8 cellular contexts compared by ENCODE assay signal in genomic region chr1:48470506-48470905, GRCh38. TPM values are rescaled to one million over a fixed set of nuclear protein-coding genes. Genes with fewer than 3 reads are reported as not detected.
A peak's percentile ranks its signal among the peaks of the same experiment; 100 is the strongest.
DNase-seq lines count a peak whose midpoint lies in the region; ATAC-seq and TF ChIP-seq lines count a peak whose summit lies in the region.

No MANE protein-coding gene starts in this region.

- no peaks in the 10 kb centered on the region for H3K27me3 ChIP-seq in smooth muscle cell (ENCODE audit: low read depth)

- no peak overlapping the region for H3K9ac ChIP-seq in smooth muscle cell (ENCODE audit: low read depth)

- H3K36me3 ChIP-seq in smooth muscle cell (ENCODE audit: low read depth): no peaks in the 10 kb centered on the region

- H2AFZ ChIP-seq in smooth muscle cell (ENCODE audit: low read depth): no peak overlapping the region

- no peak for ATAC-seq in HG03432 (IDR thresholded peaks at IDR 0.05; ENCODE audit: unreplicated experiment)
- ATAC-seq in GM18870 (IDR thresholded peaks at IDR 0.05; ENCODE audit: unreplicated experiment): no peak

- peaks cover 9% of the 10 kb centered on the region for H3F3A ChIP-seq in smooth muscle cell (ENCODE audit: low read depth)

- peaks cover 7% of the 10 kb centered on the region for H3K4me1 ChIP-seq in smooth muscle cell (ENCODE audit: low read depth)

- H3K4me2 ChIP-seq in smooth muscle cell: peak overlapping the region; percentile 90

- WGBS in smooth muscle cell (ENCODE audit: low lambda C conversion rate): 61% methylated on average over 6 of the region's 6 CpGs

- no peaks in the 10 kb centered on the region for H3K9me3 ChIP-seq in smooth muscle cell (replicated peaks; ENCODE audit: low read depth)

- no peaks in the 10 kb centered on the region for H4K20me1 ChIP-seq in smooth muscle cell (ENCODE audit: low read depth)

- in situ Hi-C loops in astrocyte of the cerebellum (cut with HindIII; ENCODE audit: low sequenced_read_pairs): no loop called here

- H3K4me3 ChIP-seq in astrocyte of the cerebellum (ENCODE audit: low read depth, low read length): peak overlapping the region; percentile 72
- H3K4me3 ChIP-seq in smooth muscle cell: no peak overlapping the region

- DNase-seq in NCI-H510A (lab: John Stamatoyannopoulos, UW): peak; percentile 4
- DNase-seq in NCI-H510A treated with DMSO at 0.1 percent for 48 hours (lab: John Stamatoyannopoulos, UW): no peak
- no peak for DNase-seq in astrocyte of the cerebellum (ENCODE audit: low read depth)
- peak; percentile 48 for DNase-seq in inferior parietal cortex (ENCODE audit: extremely low spot score)
- no peak for DNase-seq in smooth muscle cell (lab: John Stamatoyannopoulos, UW; ENCODE audit: unreplicated experiment)
- DNase-seq in NCI-H446 (lab: John Stamatoyannopoulos, UW): no peak

- H3K79me2 ChIP-seq in smooth muscle cell (ENCODE audit: low read depth): no peaks in the 10 kb centered on the region

- TF ChIP-seq CTCF in astrocyte of the cerebellum (IDR thresholded peaks at IDR 0.05; ENCODE audit: low read depth, low read length, missing control alignments): no peak
- TF ChIP-seq CTCF in smooth muscle cell (IDR thresholded peaks at IDR 0.05; ENCODE audit: borderline replicate concordance, insufficient read depth, poor library complexity, severe bottlenecking): no peak

- H3K27ac ChIP-seq in smooth muscle cell (ENCODE audit: low read depth): no peak overlapping the region

RNA-seq across cellular contexts. Expression of gene SPATA6, which starts 1.5 kb away (rescaled TPM):
- 6.0 and 6.9 TPM in 2 replicates for total RNA-seq in smooth muscle cell
- 6.1 and 7.6 TPM in 2 replicates for polyA plus RNA-seq in smooth muscle cell

Comparison
In these comparisons a context has a peak if more than half of its experiments do, and no peak if none do; other contexts are left out.
1. DNase-seq: peak in NCI-H510A (single experiment) and inferior parietal cortex (single experiment); none in NCI-H510A treated with DMSO at 0.1 percent for 48 hours (single experiment), astrocyte of the cerebellum (single experiment), smooth muscle cell (single experiment) and NCI-H446 (0 of 2).